Comparison of ENCODE assay signal across 1 cellular context in the genomic region with DNA sequence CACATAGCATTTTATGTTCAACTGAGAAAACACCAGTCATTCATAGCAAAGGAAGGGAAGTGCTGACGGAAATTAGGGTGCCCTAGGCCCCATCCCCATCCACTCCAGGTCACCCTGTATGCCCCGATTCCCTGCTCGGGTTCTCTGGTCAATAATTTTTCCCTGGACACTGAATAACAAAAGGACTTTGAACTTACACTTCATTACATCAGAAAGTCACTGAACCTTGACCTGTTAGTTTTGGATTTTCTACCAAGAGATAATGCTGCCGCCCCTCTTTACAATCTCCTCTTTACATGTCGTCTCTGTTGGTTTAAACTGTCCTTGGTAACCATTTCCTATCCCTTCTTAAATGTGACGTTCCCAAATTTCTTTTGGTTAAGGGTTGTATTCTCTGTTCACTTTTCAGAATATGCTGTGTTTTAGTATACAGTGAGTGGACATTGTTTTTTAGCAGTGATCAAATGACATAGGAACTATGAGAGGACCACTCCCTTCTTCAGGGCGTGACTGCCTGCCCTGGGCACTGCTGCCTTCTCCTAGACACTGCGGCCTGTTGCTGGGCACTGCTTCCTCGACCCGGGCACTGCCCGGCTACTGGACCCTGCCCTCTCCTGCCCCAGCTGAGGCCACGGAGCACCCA.
TF ChIP-seq lines count a peak whose summit lies in the region.

No MANE protein-coding gene starts in this region.

TF ChIP-seq in HepG2, 621 proteins besides CTCF, POLR2A, EP300 and RAD21 (continued from another document and continues in another):
- TF ChIP-seq, protein P1, sequence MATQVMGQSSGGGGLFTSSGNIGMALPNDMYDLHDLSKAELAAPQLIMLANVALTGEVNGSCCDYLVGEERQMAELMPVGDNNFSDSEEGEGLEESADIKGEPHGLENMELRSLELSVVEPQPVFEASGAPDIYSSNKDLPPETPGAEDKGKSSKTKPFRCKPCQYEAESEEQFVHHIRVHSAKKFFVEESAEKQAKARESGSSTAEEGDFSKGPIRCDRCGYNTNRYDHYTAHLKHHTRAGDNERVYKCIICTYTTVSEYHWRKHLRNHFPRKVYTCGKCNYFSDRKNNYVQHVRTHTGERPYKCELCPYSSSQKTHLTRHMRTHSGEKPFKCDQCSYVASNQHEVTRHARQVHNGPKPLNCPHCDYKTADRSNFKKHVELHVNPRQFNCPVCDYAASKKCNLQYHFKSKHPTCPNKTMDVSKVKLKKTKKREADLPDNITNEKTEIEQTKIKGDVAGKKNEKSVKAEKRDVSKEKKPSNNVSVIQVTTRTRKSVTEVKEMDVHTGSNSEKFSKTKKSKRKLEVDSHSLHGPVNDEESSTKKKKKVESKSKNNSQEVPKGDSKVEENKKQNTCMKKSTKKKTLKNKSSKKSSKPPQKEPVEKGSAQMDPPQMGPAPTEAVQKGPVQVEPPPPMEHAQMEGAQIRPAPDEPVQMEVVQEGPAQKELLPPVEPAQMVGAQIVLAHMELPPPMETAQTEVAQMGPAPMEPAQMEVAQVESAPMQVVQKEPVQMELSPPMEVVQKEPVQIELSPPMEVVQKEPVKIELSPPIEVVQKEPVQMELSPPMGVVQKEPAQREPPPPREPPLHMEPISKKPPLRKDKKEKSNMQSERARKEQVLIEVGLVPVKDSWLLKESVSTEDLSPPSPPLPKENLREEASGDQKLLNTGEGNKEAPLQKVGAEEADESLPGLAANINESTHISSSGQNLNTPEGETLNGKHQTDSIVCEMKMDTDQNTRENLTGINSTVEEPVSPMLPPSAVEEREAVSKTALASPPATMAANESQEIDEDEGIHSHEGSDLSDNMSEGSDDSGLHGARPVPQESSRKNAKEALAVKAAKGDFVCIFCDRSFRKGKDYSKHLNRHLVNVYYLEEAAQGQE (IDR thresholded peaks at IDR 0.05; ENCODE audit: borderline replicate concordance in 1 of 2, low read depth in 1 of 2, low read length in 2 of 2) = peak in 1 of 2 experiments; percentile 55; a peak in 1 of 4 replicates
- peak; percentile 73; the same call in 1 of the 2 replicates for TF ChIP-seq SMYD3 (CRISPR knock-in tag; IDR thresholded peaks at IDR 0.05)
- TF ChIP-seq FOSL2 (CRISPR knock-in tag; IDR thresholded peaks at IDR 0.05) = peak; percentile 71
- peak; percentile 27; the same call in 1 of the 2 replicates for TF ChIP-seq ZNF614 (CRISPR knock-in tag; IDR thresholded peaks at IDR 0.05; ENCODE audit: borderline replicate concordance)
- no peak for TF ChIP-seq NBN (conservative IDR thresholded peaks at IDR 0.05)
- 0 out of 2 replicates have a peak, but pooled peaks have one; percentile 49 for TF ChIP-seq ZNF30 (CRISPR knock-in tag; IDR thresholded peaks at IDR 0.05)
- no peak for TF ChIP-seq ZNF558 (CRISPR knock-in tag; IDR thresholded peaks at IDR 0.05; ENCODE audit: borderline replicate concordance)
- no peak; the same call in 2 of the 3 replicates for TF ChIP-seq MXI1 (IDR thresholded peaks at IDR 0.05; ENCODE audit: borderline replicate concordance, low read depth, low read length)
- 0 out of 2 replicates have a peak, but pooled peaks have one; percentile 12 for TF ChIP-seq ZNF274 (CRISPR knock-in tag; IDR thresholded peaks at IDR 0.05)
- TF ChIP-seq, protein P2, sequence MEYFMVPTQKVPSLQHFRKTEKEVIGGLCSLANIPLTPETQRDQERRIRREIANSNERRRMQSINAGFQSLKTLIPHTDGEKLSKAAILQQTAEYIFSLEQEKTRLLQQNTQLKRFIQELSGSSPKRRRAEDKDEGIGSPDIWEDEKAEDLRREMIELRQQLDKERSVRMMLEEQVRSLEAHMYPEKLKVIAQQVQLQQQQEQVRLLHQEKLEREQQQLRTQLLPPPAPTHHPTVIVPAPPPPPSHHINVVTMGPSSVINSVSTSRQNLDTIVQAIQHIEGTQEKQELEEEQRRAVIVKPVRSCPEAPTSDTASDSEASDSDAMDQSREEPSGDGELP (IDR thresholded peaks at IDR 0.05; ENCODE audit: borderline replicate concordance, low read depth) = no peak
- 0 out of 2 replicates have a peak, but pooled peaks have one; percentile 19 for TF ChIP-seq ZNF792 (CRISPR knock-in tag; IDR thresholded peaks at IDR 0.05)
- TF ChIP-seq ZNF776 (CRISPR knock-in tag; IDR thresholded peaks at IDR 0.05) = no peak
- TF ChIP-seq, protein P3, sequence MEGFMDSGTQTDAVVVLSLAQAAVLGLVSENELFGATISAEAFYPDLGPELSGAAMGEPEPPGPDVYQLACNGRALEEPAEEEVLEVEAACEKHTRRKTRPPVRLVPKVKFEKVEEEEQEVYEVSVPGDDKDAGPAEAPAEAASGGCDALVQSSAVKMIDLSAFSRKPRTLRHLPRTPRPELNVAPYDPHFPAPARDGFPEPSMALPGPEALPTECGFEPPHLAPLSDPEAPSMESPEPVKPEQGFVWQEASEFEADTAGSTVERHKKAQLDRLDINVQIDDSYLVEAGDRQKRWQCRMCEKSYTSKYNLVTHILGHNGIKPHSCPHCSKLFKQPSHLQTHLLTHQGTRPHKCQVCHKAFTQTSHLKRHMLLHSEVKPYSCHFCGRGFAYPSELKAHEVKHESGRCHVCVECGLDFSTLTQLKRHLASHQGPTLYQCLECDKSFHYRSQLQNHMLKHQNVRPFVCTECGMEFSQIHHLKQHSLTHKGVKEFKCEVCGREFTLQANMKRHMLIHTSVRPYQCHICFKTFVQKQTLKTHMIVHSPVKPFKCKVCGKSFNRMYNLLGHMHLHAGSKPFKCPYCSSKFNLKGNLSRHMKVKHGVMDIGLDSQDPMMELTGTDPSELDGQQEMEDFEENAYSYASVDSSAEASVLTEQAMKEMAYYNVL (CRISPR knock-in tag; IDR thresholded peaks at IDR 0.05; ENCODE audit: borderline replicate concordance) = peak; percentile 81
- TF ChIP-seq PRDM15 (CRISPR knock-in tag; IDR thresholded peaks at IDR 0.05) = peak; percentile 67; the same call in 1 of the 2 replicates
- peak; percentile 77; the same call in 1 of the 2 replicates for TF ChIP-seq RCOR2 (CRISPR knock-in tag; IDR thresholded peaks at IDR 0.05)
- TF ChIP-seq MBD4 (IDR thresholded peaks at IDR 0.05; ENCODE audit: borderline replicate concordance, low read length) = peak; percentile 30; the same call in 1 of the 2 replicates
- TF ChIP-seq PPARG (CRISPR knock-in tag; conservative IDR thresholded peaks at IDR 0.05) = peak; percentile 88
- no peak for TF ChIP-seq HOXA7 (CRISPR knock-in tag; IDR thresholded peaks at IDR 0.05)
- TF ChIP-seq ZNF574 (CRISPR knock-in tag; IDR thresholded peaks at IDR 0.05) = peak; percentile 27
- TF ChIP-seq, protein P4, sequence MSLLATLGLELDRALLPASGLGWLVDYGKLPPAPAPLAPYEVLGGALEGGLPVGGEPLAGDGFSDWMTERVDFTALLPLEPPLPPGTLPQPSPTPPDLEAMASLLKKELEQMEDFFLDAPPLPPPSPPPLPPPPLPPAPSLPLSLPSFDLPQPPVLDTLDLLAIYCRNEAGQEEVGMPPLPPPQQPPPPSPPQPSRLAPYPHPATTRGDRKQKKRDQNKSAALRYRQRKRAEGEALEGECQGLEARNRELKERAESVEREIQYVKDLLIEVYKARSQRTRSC (CRISPR knock-in tag; IDR thresholded peaks at IDR 0.05; ENCODE audit: low read depth) = no peak
- TF ChIP-seq, protein P5, sequence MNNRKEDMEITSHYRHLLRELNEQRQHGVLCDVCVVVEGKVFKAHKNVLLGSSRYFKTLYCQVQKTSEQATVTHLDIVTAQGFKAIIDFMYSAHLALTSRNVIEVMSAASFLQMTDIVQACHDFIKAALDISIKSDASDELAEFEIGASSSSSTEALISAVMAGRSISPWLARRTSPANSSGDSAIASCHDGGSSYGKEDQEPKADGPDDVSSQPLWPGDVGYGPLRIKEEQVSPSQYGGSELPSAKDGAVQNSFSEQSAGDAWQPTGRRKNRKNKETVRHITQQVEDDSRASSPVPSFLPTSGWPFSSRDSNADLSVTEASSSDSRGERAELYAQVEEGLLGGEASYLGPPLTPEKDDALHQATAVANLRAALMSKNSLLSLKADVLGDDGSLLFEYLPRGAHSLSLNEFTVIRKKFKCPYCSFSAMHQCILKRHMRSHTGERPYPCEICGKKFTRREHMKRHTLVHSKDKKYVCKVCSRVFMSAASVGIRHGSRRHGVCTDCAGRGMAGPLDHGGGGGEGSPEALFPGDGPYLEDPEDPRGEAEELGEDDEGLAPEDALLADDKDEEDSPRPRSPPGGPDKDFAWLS (CRISPR knock-in tag; IDR thresholded peaks at IDR 0.05; ENCODE audit: borderline replicate concordance) = peak; percentile 56; the same call in 1 of the 2 replicates
- TF ChIP-seq, protein P6, sequence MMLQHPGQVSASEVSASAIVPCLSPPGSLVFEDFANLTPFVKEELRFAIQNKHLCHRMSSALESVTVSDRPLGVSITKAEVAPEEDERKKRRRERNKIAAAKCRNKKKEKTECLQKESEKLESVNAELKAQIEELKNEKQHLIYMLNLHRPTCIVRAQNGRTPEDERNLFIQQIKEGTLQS (CRISPR knock-in tag; IDR thresholded peaks at IDR 0.05) = 0 out of 2 replicates have a peak, but pooled peaks have one; percentile 28
- no peak for TF ChIP-seq REXO4 (CRISPR knock-in tag; IDR thresholded peaks at IDR 0.05; ENCODE audit: borderline replicate concordance)
- 0 out of 2 replicates have a peak, but pooled peaks have one; percentile 31 for TF ChIP-seq KAT2B (IDR thresholded peaks at IDR 0.05; ENCODE audit: borderline replicate concordance, low read depth, low read length)
- no peak for TF ChIP-seq PCBP2 (optimal IDR thresholded peaks at IDR 0.05; ENCODE audit: low read depth, low read length, poor library complexity, severe bottlenecking)
- TF ChIP-seq LCORL (IDR thresholded peaks at IDR 0.05) = peak; percentile 94
- TF ChIP-seq LCORL (CRISPR knock-in tag; IDR thresholded peaks at IDR 0.05) = peak; percentile 94
- 0 out of 2 replicates have a peak, but pooled peaks have one; percentile 48 for TF ChIP-seq WIZ (CRISPR knock-in tag; IDR thresholded peaks at IDR 0.05)
- peak; percentile 68; the same call in 1 of the 2 replicates for TF ChIP-seq NCOA1 (CRISPR knock-in tag; IDR thresholded peaks at IDR 0.05)
- no peak for TF ChIP-seq ZNF737 (CRISPR knock-in tag; IDR thresholded peaks at IDR 0.05; ENCODE audit: borderline replicate concordance)
- TF ChIP-seq ZNF770 (CRISPR knock-in tag; IDR thresholded peaks at IDR 0.05) = peak; percentile 28; the same call in 1 of the 2 replicates
- TF ChIP-seq ZBTB20 (CRISPR knock-in tag; IDR thresholded peaks at IDR 0.05; ENCODE audit: borderline replicate concordance, low read depth) = no peak
- TF ChIP-seq TARDBP (CRISPR knock-in tag; IDR thresholded peaks at IDR 0.05) = peak; percentile 47; the same call in 1 of the 2 replicates
- TF ChIP-seq REPIN1 (CRISPR knock-in tag; IDR thresholded peaks at IDR 0.05; ENCODE audit: borderline replicate concordance, low read depth) = peak; percentile 28; the same call in 1 of the 2 replicates
